ENCODE assay signal across 8 cellular contexts in genomic region chr19:8321067-8321759, GRCh38. TPM values are rescaled to one million over a fixed set of nuclear protein-coding genes. Genes with fewer than 3 reads are reported as not detected.
DNase-seq lines count a peak whose midpoint lies in the region; ATAC-seq and TF ChIP-seq lines count a peak whose summit lies in the region.

Gene NDUFA7 (minus strand): TSS chr19:8321375. CDS start chr19:8321358, 17 bp downstream.
Gene RPS28 (plus strand): TSS chr19:8321496. CDS start chr19:8321531, 35 bp downstream.

- H3K27me3 ChIP-seq in CD4-positive, alpha-beta T cell (ENCODE audit: control insufficient read depth, insufficient read depth, low read length), result no peaks in the 10 kb centered on the region
- no peaks in the 10 kb centered on the region for H3K27me3 ChIP-seq in liver (ENCODE audit: control insufficient read depth in 4 of 4, insufficient read depth in 4 of 4, low read length in 3 of 4)

- intact Hi-C loops in CD4-positive, alpha-beta T cell (cut with DNase I, micrococcal nuclease), result loop anchor here (1.0 to 10.0 kb wide), 4 partner anchors 13 to 396 kb away; partner anchors contain the start of genes RAB11B (in 2 of the 2), CD320 (in 1 of the 2), CTXN1 (in 1 of the 2) and ELAVL1 (in 1 of the 2)

- H3K36me3 ChIP-seq in liver (ENCODE audit: control insufficient read depth in 4 of 4, insufficient read depth in 3 of 4, low read depth in 1 of 4, low read length in 3 of 4), result peaks cover 0 to 9% (median 5%) of the 10 kb centered on the region in 4 donors

- peak within 1 kb of the TSS; percentile 85 for H3K27ac ChIP-seq in CD4-positive, alpha-beta T cell (ENCODE audit: low read depth, low read length)
- peak within 1 kb of the TSS; percentile 88 to 89 for H3K27ac ChIP-seq in liver (ENCODE audit: low read depth in 1 of 2, low read length in 2 of 2)

- TF ChIP-seq CTCF in CD4-positive, alpha-beta T cell (IDR thresholded peaks at IDR 0.05), result peak; percentile 16
- TF ChIP-seq CTCF in liver (IDR thresholded peaks at IDR 0.05; ENCODE audit: low read depth, low read length, missing input control), result peak; percentile 16

- WGBS in liver, result under 1% methylated on average over 53 of the region's 53 CpGs

- ATAC-seq in CD4-positive, alpha-beta T cell (ENCODE audit: poor library complexity), result peak; percentile 94
- peak; percentile 93 for ATAC-seq in GM19438 (IDR thresholded peaks at IDR 0.05; ENCODE audit: low read depth, unreplicated experiment)
- ATAC-seq in HG03571 (IDR thresholded peaks at IDR 0.05; ENCODE audit: unreplicated experiment), result peak; percentile 65

- peak within 1 kb of the TSS; percentile 90 to 94 (median 93) for H3K4me3 ChIP-seq in liver (ENCODE audit: low read depth in 1 of 3, low read length in 3 of 3)

- POLR2A ChIA-PET in CD4-positive, alpha-beta T cell (lab: Charles Lee), result interaction anchor here (0.7 to 1.9 kb wide), 13 partner anchors 9 to 691 kb away, joined by 3 to 8 read pairs (median 4); partner anchors contain the start of genes HNRNPM, KANK3, PET100 and RAB11B

- peaks cover 13 to 35% (median 24%) of the 10 kb centered on the region in 4 donors for H3K4me1 ChIP-seq in liver (ENCODE audit: control insufficient read depth in 4 of 4, insufficient read depth in 4 of 4, low read length in 3 of 4)

- H3K9me3 ChIP-seq in CD4-positive, alpha-beta T cell (ENCODE audit: control insufficient read depth, low read length), result no peaks in the 10 kb centered on the region
- H3K9me3 ChIP-seq in liver (ENCODE audit: control insufficient read depth in 4 of 4, low read length in 3 of 4), result no peaks in the 10 kb centered on the region

- peak; percentile 95 to 99 (median 97) for DNase-seq in CD4-positive, alpha-beta T cell
- DNase-seq in NCI-H82 (lab: John Stamatoyannopoulos, UW) (peak; percentile 96), dermis blood vessel endothelial cell (peak; percentile 98)
- peak; percentile 97 to 98 for DNase-seq in activated CD4-positive, alpha-beta T cell treated with anti-CD3 and anti-CD28 coated beads, Interleukin-2, amount 50 U/mL, for 48 hours
- peak; percentile 96 for DNase-seq in stimulated activated CD4-positive, alpha-beta T cell treated with anti-CD3 and anti-CD28 coated beads, Interleukin-4, amount 100 ng/mL, for 1 hour

- H3K9me3 Mint-ChIP-seq in CD4-positive, alpha-beta T cell, result no peaks in the 10 kb centered on the region

- H3K4me1 Mint-ChIP-seq in CD4-positive, alpha-beta T cell (ENCODE audit: low read depth), result peaks cover 41% of the 10 kb centered on the region

- H3K36me3 Mint-ChIP-seq in CD4-positive, alpha-beta T cell (ENCODE audit: low read depth), result peaks cover 48% of the 10 kb centered on the region

- CTCF ChIA-PET in CD4-positive, alpha-beta T cell (lab: Charles Lee), result interaction anchor here (0.6 to 1.4 kb wide), 3 partner anchors 377 to 393 kb away, joined by 3 to 6 read pairs (median 3); partner anchors contain the start of gene TIMM44

- H3K27ac Mint-ChIP-seq in CD4-positive, alpha-beta T cell, result peak within 1 kb of the TSS; percentile 97

- H3K4me3 Mint-ChIP-seq in CD4-positive, alpha-beta T cell, result peak within 1 kb of the TSS; percentile 96

- no peaks in the 10 kb centered on the region for H3K27me3 Mint-ChIP-seq in CD4-positive, alpha-beta T cell

- peak; percentile 50 to 59 for TF ChIP-seq RAD21 in liver (IDR thresholded peaks at IDR 0.05)

- peak within 1 kb of the TSS; percentile 95 to 98 for H3K9ac ChIP-seq in liver (ENCODE audit: low read depth in 1 of 2, low read length in 2 of 2)

TF ChIP-seq in liver, 16 proteins besides CTCF, POLR2A, EP300 and RAD21:
- peak; percentile 99 for TF ChIP-seq ZBTB33 (IDR thresholded peaks at IDR 0.05)
- peak in 1 of 2 donors; percentile 45 for TF ChIP-seq RXRA (IDR thresholded peaks at IDR 0.05)
- TF ChIP-seq EGR1 (IDR thresholded peaks at IDR 0.05; ENCODE audit: low read depth in 2 of 2), result no peak
- no peak for TF ChIP-seq FOXA1 (IDR thresholded peaks at IDR 0.05)
- peak; percentile 36 for TF ChIP-seq SP1 (IDR thresholded peaks at IDR 0.05)
- TF ChIP-seq GABPA (IDR thresholded peaks at IDR 0.05 in 1 of 2, conservative IDR thresholded peaks at IDR 0.05 in 1 of 2), result peak in 1 of 2 donors; percentile 49
- TF ChIP-seq TAF1 (conservative IDR thresholded peaks at IDR 0.05), result peak; percentile 91
- no peak for TF ChIP-seq FOXA2 (IDR thresholded peaks at IDR 0.05)
- TF ChIP-seq REST (IDR thresholded peaks at IDR 0.05), result peak; percentile 90
- TF ChIP-seq YY1 (IDR thresholded peaks at IDR 0.05), result peak; percentile 98
- TF ChIP-seq JUND (IDR thresholded peaks at IDR 0.05), result no peak

RNA-seq across cellular contexts. Expression of gene NDUFA7, which starts in this region (rescaled TPM):
- 10 to 100 TPM; 42.0 to 42.7 TPM for total RNA-seq in CD4-positive, alpha-beta T cell
- total RNA-seq in dermis blood vessel endothelial cell, result 10.2 and 11.7 TPM in 2 replicates
- 10 to 100 TPM; 19.6 to 26.1 TPM for total RNA-seq in liver
- polyA plus RNA-seq in liver, result 100 to 1,000 TPM in 1 of 2 donors, 10 to 100 TPM in 1; 85.2 to 101 TPM

RNA-seq across cellular contexts. Expression of gene RPS28, which starts in this region (rescaled TPM):
- 1,000 to 10,000 TPM; 3,333 to 3,342 TPM for total RNA-seq in CD4-positive, alpha-beta T cell
- total RNA-seq in dermis blood vessel endothelial cell (278 and 408 TPM in 2 replicates), liver (100 to 1,000 TPM in 1 of 2 donors, 10 to 100 TPM in 1; 74.7 to 205 TPM)
- polyA plus RNA-seq in liver, result 100 to 1,000 TPM; 324 to 467 TPM

Comparison
In these comparisons a context has a peak if more than half of its experiments do, and no peak if none do; other contexts are left out.
1. Peak in every context shown above with its lines: DNase-seq, ATAC-seq, H3K4me3 ChIP-seq and H3K27ac ChIP-seq.